19 cellular contexts compared by ENCODE assay signal in the genomic region with DNA sequence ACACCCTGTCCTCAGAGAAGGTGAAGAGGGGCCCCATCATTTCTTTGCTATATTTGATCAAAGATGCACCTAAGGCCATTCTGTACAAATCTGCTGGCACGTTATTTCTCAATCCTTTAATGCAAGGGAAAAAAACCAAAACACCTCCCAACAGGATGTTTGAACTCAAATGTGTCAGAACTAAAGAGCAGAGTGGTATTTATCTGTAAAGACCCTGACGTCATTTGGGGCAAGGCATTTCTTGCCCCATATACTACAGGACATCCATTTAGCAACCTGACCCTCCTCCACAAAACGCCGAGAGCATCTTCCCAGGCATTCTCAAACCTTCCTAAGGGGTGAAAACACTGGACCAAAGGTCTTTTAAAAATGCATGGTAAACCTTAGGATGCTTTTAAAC. TPM values are rescaled to one million over a fixed set of nuclear protein-coding genes. Genes with fewer than 3 reads are reported as not detected.
A peak's percentile ranks its signal among the peaks of the same experiment; 100 is the strongest.
DNase-seq lines count a peak whose midpoint lies in the region; ATAC-seq, FAIRE-seq and TF ChIP-seq lines count a peak whose summit lies in the region.
"Had no signal": no experiment of that assay in that cellular context is flagged by ENCODE, and none has a peak within 500 bp of the region (broad histone marks: within the 10 kb centered on the region; RNA-seq: fewer than 3 reads in every experiment).

No MANE protein-coding gene starts in this region.

- no peak overlapping the region for H3K27ac ChIP-seq in HepG2 (ENCODE audit: extremely low read length, insufficient read depth, low read length)
- no peak overlapping the region for H3K27ac ChIP-seq in right lobe of liver
- H3K27ac ChIP-seq: colonic mucosa had no signal

- H3K27ac Mint-ChIP-seq in activated naive CD8-positive, alpha-beta T cell treated with anti-CD3 and anti-CD28 coated beads, Interleukin-2, amount 10 ng/mL, durations not matched to agents 7 days and 5 days, result peak overlapping the region; percentile 64
- no peak overlapping the region for H3K27ac Mint-ChIP-seq in mesothelial cell of epicardium
- H3K27ac Mint-ChIP-seq: activated B cell treated with CpG ODN at 0.5 μM for 24 hours had no signal

- no peak overlapping the region for H3K9ac ChIP-seq in HepG2 (ENCODE audit: insufficient read depth, low read depth, low read length)

- FAIRE-seq in HepG2 (lab: Jason Lieb, UNC), result no peak
- FAIRE-seq: G401.6, H54, urothelium cell line had no signal

- peaks cover 64% of the 10 kb centered on the region for H4K20me1 ChIP-seq in HepG2 (ENCODE audit: insufficient read depth, low read length)

- DNase-seq in HepG2 (ENCODE audit: low spot score) (no peak), right lobe of liver (no peak), iris pigment epithelial cell (ENCODE audit: low read depth) (peak; percentile 94), midbrain (lab: John Stamatoyannopoulos, UW) (no peak), hepatic stellate cell (ENCODE audit: low spot score) (no peak), DMS114 treated with DMSO at 0.1 percent for 48 hours (lab: John Stamatoyannopoulos, UW; ENCODE audit: unreplicated experiment) (no peak), mesothelial cell of epicardium (ENCODE audit: low spot score in 2 of 2, unreplicated experiment in 2 of 2) (no peak)
- no peak for DNase-seq in activated naive CD8-positive, alpha-beta T cell treated with anti-CD3 and anti-CD28 coated beads, Interleukin-2, amount 10 ng/mL, durations not matched to agents 7 days and 5 days
- DNase-seq: activated B cell treated with CpG ODN at 0.5 μM for 24 hours; colonic mucosa; NCI-H2107; NCI-H748 treated with DMSO at 0.1 percent for 48 hours; occipital lobe; spleen; stimulated activated naive CD4-positive, alpha-beta T cell treated with Interleukin-2 at 50 U/mL for 16 hours had no signal

- H3K79me2 ChIP-seq in HepG2 (ENCODE audit: insufficient read depth, low read length), result peaks cover 88% of the 10 kb centered on the region

- BruUV-seq in HepG2 (replicated peaks; lab: Mats Ljungman, UMichigan), result no TSS peak

- intact Hi-C loops in HepG2 (cut with micrococcal nuclease; ENCODE audit: unreplicated experiment) (loop anchor here (2.0 kb wide), 1 partner anchor 15 kb away; no protein-coding TSS in a partner anchor), right lobe of liver (cut with DNase I) (no loop called here)

- no peaks in the 10 kb centered on the region for H3K27me3 Mint-ChIP-seq in activated naive CD8-positive, alpha-beta T cell treated with anti-CD3 and anti-CD28 coated beads, Interleukin-2, amount 10 ng/mL, durations not matched to agents 7 days and 5 days
- no peaks in the 10 kb centered on the region for H3K27me3 Mint-ChIP-seq in mesothelial cell of epicardium (ENCODE audit: low read depth)
- H3K27me3 Mint-ChIP-seq: activated B cell treated with CpG ODN at 0.5 μM for 24 hours had no signal

- peaks cover 20% of the 10 kb centered on the region for H3K4me1 Mint-ChIP-seq in activated naive CD8-positive, alpha-beta T cell treated with anti-CD3 and anti-CD28 coated beads, Interleukin-2, amount 10 ng/mL, durations not matched to agents 7 days and 5 days
- H3K4me1 Mint-ChIP-seq in mesothelial cell of epicardium, result peaks cover 30% of the 10 kb centered on the region
- H3K4me1 Mint-ChIP-seq: activated B cell treated with CpG ODN at 0.5 μM for 24 hours had no signal

- no peak overlapping the region for H3K4me3 ChIP-seq in HepG2 (replicated peaks in 1 of 3; ENCODE audit: insufficient read depth in 1 of 3, low read depth in 2 of 3, low read length in 3 of 3)
- no peak overlapping the region for H3K4me3 ChIP-seq in right lobe of liver
- H3K4me3 ChIP-seq: colonic mucosa, Peyer's patch, spleen had no signal

- no peak for TF ChIP-seq RAD21 in HepG2 (CRISPR knock-in tag; IDR thresholded peaks at IDR 0.05)

- TF ChIP-seq EP300 in HepG2 (IDR thresholded peaks at IDR 0.05; ENCODE audit: low read depth in 2 of 2, low read length in 2 of 2) (no peak), HepG2 (CRISPR knock-in tag; IDR thresholded peaks at IDR 0.05; ENCODE audit: borderline replicate concordance) (no peak)

- peaks cover 35% of the 10 kb centered on the region for H3K36me3 Mint-ChIP-seq in activated naive CD8-positive, alpha-beta T cell treated with anti-CD3 and anti-CD28 coated beads, Interleukin-2, amount 10 ng/mL, durations not matched to agents 7 days and 5 days
- H3K36me3 Mint-ChIP-seq in mesothelial cell of epicardium, result peaks cover 24% of the 10 kb centered on the region

- peaks cover 31% of the 10 kb centered on the region for H3K4me1 ChIP-seq in HepG2 (ENCODE audit: insufficient read depth, low read length)
- H3K4me1 ChIP-seq in right lobe of liver, result peaks cover 0 to 7% (median 2%) of the 10 kb centered on the region in 4 donors

- no peak for TF ChIP-seq CTCF in HepG2 (CRISPR knock-in tag; IDR thresholded peaks at IDR 0.05)
- TF ChIP-seq CTCF in right lobe of liver (IDR thresholded peaks at IDR 0.05), result no peak
- no peak for TF ChIP-seq CTCF in mesothelial cell of epicardium (IDR thresholded peaks at IDR 0.05; ENCODE audit: unreplicated experiment)

- TF ChIP-seq POLR2A in HepG2 (IDR thresholded peaks at IDR 0.05; ENCODE audit: insufficient read depth in 1 of 2, low read depth in 2 of 2, low read length in 2 of 2) (no peak), right lobe of liver (IDR thresholded peaks at IDR 0.05) (no peak)

- H3K9me3 ChIP-seq in HepG2 (ENCODE audit: low read length) (no peaks in the 10 kb centered on the region), right lobe of liver (no peaks in the 10 kb centered on the region)
- H3K9me3 ChIP-seq: colonic mucosa, Peyer's patch, spleen had no signal

- H3K4me3 Mint-ChIP-seq in activated naive CD8-positive, alpha-beta T cell treated with anti-CD3 and anti-CD28 coated beads, Interleukin-2, amount 10 ng/mL, durations not matched to agents 7 days and 5 days, result no peak overlapping the region
- H3K4me3 Mint-ChIP-seq in mesothelial cell of epicardium, result no peak overlapping the region
- H3K4me3 Mint-ChIP-seq: activated B cell treated with CpG ODN at 0.5 μM for 24 hours had no signal

- no peaks in the 10 kb centered on the region for H3K27me3 ChIP-seq in HepG2 (ENCODE audit: control insufficient read depth in 1 of 2, insufficient read depth in 2 of 2, low read length in 2 of 2)
- no peaks in the 10 kb centered on the region for H3K27me3 ChIP-seq in right lobe of liver
- H3K27me3 ChIP-seq: colonic mucosa, Peyer's patch, spleen had no signal

- POLR2A ChIA-PET in HepG2 (lab: Yijun Ruan, JAX), result interaction anchor here (5.6 kb wide), 1 partner anchor 52 kb away, joined by 47 read pairs; a partner anchor contains a TSS
- POLR2A ChIA-PET in activated naive CD8-positive, alpha-beta T cell treated with anti-CD3 and anti-CD28 coated beads, Interleukin-2, amount 10 ng/mL, durations not matched to agents 7 days and 5 days (lab: Charles Lee), result interaction anchor here (0.6 kb wide), 1 partner anchor 76 kb away, joined by 3 read pairs; no protein-coding TSS in a partner anchor

- no peak overlapping the region for H3K4me2 ChIP-seq in HepG2 (ENCODE audit: low read depth, low read length)

- 87% methylated on average over 4 of the region's 4 CpGs for WGBS in HepG2 (ENCODE audit: low lambda C conversion rate)
- WGBS in right lobe of liver (ENCODE audit: insufficient coverage, low coverage, low lambda C conversion rate, missing lambda C conversion rate), result 78% methylated on average over 4 of the region's 4 CpGs

- CTCF ChIA-PET in HepG2 (lab: Yijun Ruan, JAX; ENCODE audit: low intra/inter-chr PET ratio, low total read pairs), result no interaction called here

- no peak overlapping the region for H2AFZ ChIP-seq in HepG2 (ENCODE audit: low read length)

- peaks cover 57 to 94% of the 10 kb centered on the region in 2 experiments for H3K36me3 ChIP-seq in HepG2 (replicated peaks in 1 of 2; ENCODE audit: control insufficient read depth in 1 of 2, insufficient read depth in 2 of 2, low read length in 2 of 2)
- peaks cover 0 to 15% (median 1%) of the 10 kb centered on the region in 4 donors for H3K36me3 ChIP-seq in right lobe of liver

- no peak for ATAC-seq in HepG2
- no peak for ATAC-seq in right lobe of liver
- ATAC-seq in activated naive CD8-positive, alpha-beta T cell treated with anti-CD3 and anti-CD28 coated beads, Interleukin-2, amount 10 ng/mL, durations not matched to agents 7 days and 5 days (ENCODE audit: low read depth), result peak; percentile 33

- in situ Hi-C loops in HepG2 (cut with HindIII; ENCODE audit: extremely low pct_ligation_motif_present, low pct_unique_long_range_greater_than_20kb), result no loop called here

- no peaks in the 10 kb centered on the region for H3K9me3 Mint-ChIP-seq in activated naive CD8-positive, alpha-beta T cell treated with anti-CD3 and anti-CD28 coated beads, Interleukin-2, amount 10 ng/mL, durations not matched to agents 7 days and 5 days
- H3K9me3 Mint-ChIP-seq in mesothelial cell of epicardium, result no peaks in the 10 kb centered on the region
- H3K9me3 Mint-ChIP-seq: activated B cell treated with CpG ODN at 0.5 μM for 24 hours had no signal

RNA-seq across cellular contexts. Expression of a gene that starts 50.8 kb away (rescaled TPM):
- total RNA-seq in HepG2 (2016; rRNA removed; fragmentation: Illumina TruSeq; extraction: Trizol) (53.9 and 71.9 TPM in 2 replicates), right lobe of liver (10 to 100 TPM in 5 of 6 experiments, 1 to 10 TPM in 1; 7.8 to 25.7 (median 13.8) TPM), mesothelial cell of epicardium (119 to 120 TPM (median 119 TPM) in 3 replicates)
- 45.3 and 50.7 TPM in 2 replicates for total RNA-seq in HepG2 (2016; cell fraction: cytosol; rRNA removed; fragmentation: Illumina TruSeq; extraction: Trizol; ENCODE audit: low read depth)
- 54.7 and 64.5 TPM in 2 replicates for total RNA-seq in HepG2 (2016; cell fraction: insoluble cytoplasmic fraction; rRNA removed; fragmentation: Illumina TruSeq; extraction: Trizol)
- 30.6 and 34.0 TPM in 2 replicates for total RNA-seq in HepG2 (2016; cell fraction: membrane; rRNA removed; fragmentation: Illumina TruSeq; extraction: Trizol)
- 90.9 and 106 TPM in 2 replicates for total RNA-seq in HepG2 (2016; cell fraction: nucleus; rRNA removed; fragmentation: Illumina TruSeq; extraction: Trizol)
- 81.4 and 84.7 TPM in 2 replicates for polyA plus RNA-seq in HepG2 (2011; rRNA removed)
- 41.2 and 45.2 TPM in 2 replicates for polyA plus RNA-seq in HepG2 (2011; cell fraction: cytosol; rRNA removed)
- polyA plus RNA-seq in HepG2 (2011; cell fraction: nucleus; rRNA removed), result 139 and 149 TPM in 2 replicates
- 50.4 and 60.2 TPM in 2 replicates for polyA plus RNA-seq in HepG2 (2012)
- 1.9 and 2.5 TPM in 2 replicates for polyA plus RNA-seq in HepG2 (2016; cell fraction: cytosol; fragmentation: Illumina TruSeq; extraction: Trizol; ENCODE audit: low read depth)
- polyA plus RNA-seq in HepG2 (2016; cell fraction: insoluble cytoplasmic fraction; fragmentation: Illumina TruSeq; extraction: Trizol; ENCODE audit: low read depth), result 42.7 and 55.7 TPM in 2 replicates
- 7.9 and 9.1 TPM in 2 replicates for polyA plus RNA-seq in HepG2 (2016; cell fraction: membrane; fragmentation: Illumina TruSeq; extraction: Trizol; ENCODE audit: low read depth)
- polyA plus RNA-seq in HepG2 (2016; cell fraction: nucleus; fragmentation: Illumina TruSeq; extraction: Trizol; ENCODE audit: insufficient read depth, low read depth), result 103 and 106 TPM in 2 replicates
- polyA minus RNA-seq in HepG2 (2011; rRNA and poly(A)+ RNA removed; ENCODE audit: low replicate concordance), result 14.1 and 79.4 TPM in 2 replicates
- polyA minus RNA-seq in HepG2 (2011; cell fraction: cytosol; rRNA and poly(A)+ RNA removed), result 66.7 and 69.5 TPM in 2 replicates
- 190 and 220 TPM in 2 replicates for polyA minus RNA-seq in HepG2 (2011; cell fraction: nucleus; rRNA and poly(A)+ RNA removed)
- total RNA-seq in activated naive CD8-positive, alpha-beta T cell treated with anti-CD3 and anti-CD28 coated beads, Interleukin-2, amount 10 ng/mL, durations not matched to agents 7 days and 5 days, result 10 to 100 TPM; 51.0 to 51.5 TPM
